8 cellular contexts compared by ENCODE assay signal in genomic region chr10:47165711-47166404, GRCh38.
DNase-seq lines count a peak whose midpoint lies in the region; ATAC-seq and TF ChIP-seq lines count a peak whose summit lies in the region.

No MANE protein-coding gene starts in this region.

- H3K27ac Mint-ChIP-seq in activated CD8-positive, alpha-beta memory T cell treated with anti-CD3 and anti-CD28 coated beads, Interleukin-2, amount 10 ng/mL, durations not matched to agents 7 days and 5 days = peak overlapping the region; percentile 67
- peak overlapping the region; percentile 11 to 78 for H3K27ac Mint-ChIP-seq in natural killer cell

- H3K9me3 ChIP-seq in transverse colon = no peaks in the 10 kb centered on the region

- peaks cover 18% of the 10 kb centered on the region for H3K4me1 Mint-ChIP-seq in activated CD8-positive, alpha-beta memory T cell treated with anti-CD3 and anti-CD28 coated beads, Interleukin-2, amount 10 ng/mL, durations not matched to agents 7 days and 5 days
- H3K4me1 Mint-ChIP-seq in natural killer cell = peaks cover 7 to 14% of the 10 kb centered on the region in 2 donors

- peak overlapping the region; percentile 37 to 62 (median 58) for H3K27ac ChIP-seq in transverse colon

- no peaks in the 10 kb centered on the region for H3K27me3 ChIP-seq in transverse colon

- peaks cover 4 to 11% (median 6%) of the 10 kb centered on the region in 4 donors for H3K4me1 ChIP-seq in transverse colon

- H3K4me3 Mint-ChIP-seq in activated CD8-positive, alpha-beta memory T cell treated with anti-CD3 and anti-CD28 coated beads, Interleukin-2, amount 10 ng/mL, durations not matched to agents 7 days and 5 days = peak overlapping the region; percentile 66
- H3K4me3 Mint-ChIP-seq in natural killer cell = peak overlapping the region; percentile 69

- ATAC-seq in activated CD8-positive, alpha-beta memory T cell treated with anti-CD3 and anti-CD28 coated beads, Interleukin-2, amount 10 ng/mL, durations not matched to agents 7 days and 5 days = peak; percentile 72
- peak; percentile 52 to 71 (median 54) for ATAC-seq in natural killer cell
- no peak for ATAC-seq in HG03571 (IDR thresholded peaks at IDR 0.05; ENCODE audit: unreplicated experiment)
- no peak for ATAC-seq in GM19035 (IDR thresholded peaks at IDR 0.05; ENCODE audit: unreplicated experiment)

- TF ChIP-seq CTCF in epithelial cell of esophagus (IDR thresholded peaks at IDR 0.05; ENCODE audit: insufficient read depth, low read depth, low read length, missing control alignments) = no peak
- TF ChIP-seq CTCF in natural killer cell (IDR thresholded peaks at IDR 0.05) = no peak
- TF ChIP-seq CTCF in transverse colon (IDR thresholded peaks at IDR 0.05) = no peak

- no peaks in the 10 kb centered on the region for H3K9me3 Mint-ChIP-seq in activated CD8-positive, alpha-beta memory T cell treated with anti-CD3 and anti-CD28 coated beads, Interleukin-2, amount 10 ng/mL, durations not matched to agents 7 days and 5 days (ENCODE audit: low read depth)
- no peaks in the 10 kb centered on the region for H3K9me3 Mint-ChIP-seq in natural killer cell

- 40 to 43% methylated on average over 2 to 26 of the region's 26 CpGs for WGBS in transverse colon (ENCODE audit: low coverage in 1 of 2), 2 donors

- CTCF ChIA-PET in activated CD8-positive, alpha-beta memory T cell treated with anti-CD3 and anti-CD28 coated beads, Interleukin-2, amount 10 ng/mL, durations not matched to agents 7 days and 5 days (lab: Charles Lee) = interaction anchor here (1.1 to 1.6 kb wide), 3 partner anchors 13 to 175 kb away, joined by 4 to 6 read pairs (median 4); no protein-coding TSS in a partner anchor

- H3K36me3 ChIP-seq in transverse colon = no peaks in the 10 kb centered on the region

- intact Hi-C loops in natural killer cell (cut with micrococcal nuclease) = no loop called here
- intact Hi-C loops in transverse colon (cut with DNase I; ENCODE audit: low total_unique reads) = no loop called here

- H3K4me3 ChIP-seq in epithelial cell of esophagus (ENCODE audit: low read length) = no peak overlapping the region
- peak overlapping the region in 3 of 4 donors; percentile 7 to 34 (median 10) for H3K4me3 ChIP-seq in transverse colon

- H3K36me3 Mint-ChIP-seq in activated CD8-positive, alpha-beta memory T cell treated with anti-CD3 and anti-CD28 coated beads, Interleukin-2, amount 10 ng/mL, durations not matched to agents 7 days and 5 days = no peaks in the 10 kb centered on the region
- no peaks in the 10 kb centered on the region for H3K36me3 Mint-ChIP-seq in natural killer cell

- DNase-seq in KG1 (lab: John Stamatoyannopoulos, UW) (peak; percentile 53), epithelial cell of esophagus (ENCODE audit: low read depth) (peak; percentile 44), natural killer cell (no peak), transverse colon (peak; percentile 29), glomerular visceral epithelial cell (ENCODE audit: extremely low spot score) (no peak)
- peak; percentile 51 for DNase-seq in activated CD8-positive, alpha-beta memory T cell treated with anti-CD3 and anti-CD28 coated beads, Interleukin-2, amount 10 ng/mL, durations not matched to agents 7 days and 5 days

- peaks cover 3% of the 10 kb centered on the region for H3K27me3 Mint-ChIP-seq in activated CD8-positive, alpha-beta memory T cell treated with anti-CD3 and anti-CD28 coated beads, Interleukin-2, amount 10 ng/mL, durations not matched to agents 7 days and 5 days
- H3K27me3 Mint-ChIP-seq in natural killer cell (ENCODE audit: low read depth in 2 of 2) = peaks cover 0 to 6% of the 10 kb centered on the region in 2 donors

- in situ Hi-C loops in transverse colon (cut with MboI; ENCODE audit: low pct_ligation_motif_present in 1 of 4, low pct_unique_long_range_greater_than_20kb in 1 of 4, low sequenced_read_pairs in 3 of 4) = no loop called here

- TF ChIP-seq POLR2A in transverse colon (IDR thresholded peaks at IDR 0.05) = no peak

- no peak for TF ChIP-seq EP300 in transverse colon (IDR thresholded peaks at IDR 0.05; ENCODE audit: low read depth)

Comparison
In these comparisons a context has a peak if more than half of its experiments do, and no peak if none do; other contexts are left out.
1. DNase-seq: peak in KG1 (single experiment), activated CD8-positive, alpha-beta memory T cell treated with anti-CD3 and anti-CD28 coated beads, Interleukin-2, amount 10 ng/mL, durations not matched to agents 7 days and 5 days (single experiment), epithelial cell of esophagus (single experiment) and transverse colon (single experiment); none in natural killer cell (single experiment) and glomerular visceral epithelial cell (single experiment).
2. ATAC-seq: peak in activated CD8-positive, alpha-beta memory T cell treated with anti-CD3 and anti-CD28 coated beads, Interleukin-2, amount 10 ng/mL, durations not matched to agents 7 days and 5 days (single experiment) and natural killer cell (3 of 3); none in HG03571 (single experiment) and GM19035 (single experiment).